22 cellular contexts compared by ENCODE assay signal in the genomic region with DNA sequence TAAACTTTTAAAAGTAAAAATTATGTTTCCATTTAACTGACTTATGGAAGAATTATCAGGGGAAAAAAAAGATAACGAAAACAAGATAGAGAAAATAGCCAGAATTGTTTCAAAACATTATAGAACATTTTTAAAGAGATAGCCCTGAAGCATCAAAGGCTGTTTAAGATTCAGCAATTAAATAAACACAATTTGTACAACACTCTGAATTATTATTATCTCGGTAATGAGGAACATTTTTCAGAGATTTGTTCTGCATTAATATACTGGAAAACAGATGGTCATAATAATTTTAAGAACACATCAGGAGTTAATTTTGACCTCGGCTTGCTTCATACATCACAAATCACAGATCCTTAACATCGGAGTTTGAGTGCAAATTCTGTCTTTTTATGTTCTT.
"Had no signal": no experiment of that assay in that cellular context is flagged by ENCODE, and none has a peak within 500 bp of the region (broad histone marks: within the 10 kb centered on the region; RNA-seq: fewer than 3 reads in every experiment).

No MANE protein-coding gene starts in this region.

- H3K4me2 ChIP-seq: hepatocyte had no signal

- DNase-seq: dermis blood vessel endothelial cell; dorsolateral prefrontal cortex; effector CD4-positive, alpha-beta T cell; effector memory CD4-positive, alpha-beta T cell; foreskin keratinocyte; heart left ventricle; left cardiac atrium; left lung; left ventricle myocardium superior; lower lobe of right lung; mesenchymal stem cell; mucosa of descending colon; naive B cell had no signal

- H3K79me2 ChIP-seq: hepatocyte had no signal

- H3K27ac ChIP-seq: coronary artery, dorsolateral prefrontal cortex, esophagus muscularis mucosa, foreskin keratinocyte, gastroesophageal sphincter, heart left ventricle, hepatocyte, left lung, lower lobe of right lung had no signal

- H3K27me3 ChIP-seq: dorsolateral prefrontal cortex, esophagus muscularis mucosa, foreskin keratinocyte, gastroesophageal sphincter, heart left ventricle, hepatocyte, left lung had no signal

- H3K36me3 ChIP-seq: esophagus muscularis mucosa, gastroesophageal sphincter, heart left ventricle, left lung, lower lobe of right lung had no signal

- ATAC-seq: foreskin keratinocyte, gastroesophageal sphincter, heart left ventricle, left cardiac atrium, left lung, lower lobe of right lung, mucosa of descending colon had no signal

- FAIRE-seq: colon, endothelial cell of umbilical vein, frontal cortex, islet of Langerhans, keratinocyte had no signal

- H3K4me1 ChIP-seq: esophagus muscularis mucosa, gastroesophageal sphincter, left lung, lower lobe of right lung had no signal

- H3K4me3 ChIP-seq: coronary artery, dorsolateral prefrontal cortex, esophagus muscularis mucosa, gastroesophageal sphincter, heart left ventricle, hepatocyte, left lung, lower lobe of right lung, mucosa of descending colon had no signal

- H2AFZ ChIP-seq: hepatocyte had no signal

- H3K9me3 ChIP-seq: esophagus muscularis mucosa, gastroesophageal sphincter, heart left ventricle, left lung, lower lobe of right lung, mucosa of descending colon had no signal
